In the genomic region with DNA sequence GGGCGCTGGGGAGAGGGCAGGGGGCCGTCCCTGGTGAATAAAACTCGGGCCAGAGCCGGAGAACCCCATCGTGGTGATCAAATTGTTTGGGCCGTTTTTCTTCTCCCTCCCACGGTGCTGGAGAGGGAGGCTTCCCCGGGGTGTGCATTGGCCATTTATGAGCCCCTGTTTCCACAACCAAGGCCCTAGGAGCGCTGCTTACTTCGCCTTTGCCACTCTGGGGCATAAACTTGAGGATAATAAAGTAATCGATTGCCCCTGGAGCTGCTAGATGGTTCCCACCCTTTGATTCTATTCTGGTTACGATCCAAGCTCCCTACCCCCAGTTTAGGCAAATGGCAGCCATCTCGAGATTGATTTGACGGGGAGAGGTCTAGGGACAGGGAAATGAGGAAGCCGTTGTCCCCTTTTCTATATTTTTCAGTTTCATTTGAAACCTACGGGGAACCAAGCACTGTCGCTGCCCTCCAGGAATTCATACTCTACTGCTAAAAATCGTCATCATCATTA, we compare ENCODE assay signal across 1 cellular context.
TF ChIP-seq lines count a peak whose summit lies in the region.

No MANE protein-coding gene starts in this region.

TF ChIP-seq in A549, 52 proteins besides CTCF, POLR2A, EP300 and RAD21 (continued from another document):
- TF ChIP-seq NR3C1 (IDR thresholded peaks at IDR 0.05): no peak
- TF ChIP-seq BCL3 (IDR thresholded peaks at IDR 0.05): no peak
- no peak for TF ChIP-seq HEYL (CRISPR knock-in tag; IDR thresholded peaks at IDR 0.05)
- TF ChIP-seq, protein P1, sequence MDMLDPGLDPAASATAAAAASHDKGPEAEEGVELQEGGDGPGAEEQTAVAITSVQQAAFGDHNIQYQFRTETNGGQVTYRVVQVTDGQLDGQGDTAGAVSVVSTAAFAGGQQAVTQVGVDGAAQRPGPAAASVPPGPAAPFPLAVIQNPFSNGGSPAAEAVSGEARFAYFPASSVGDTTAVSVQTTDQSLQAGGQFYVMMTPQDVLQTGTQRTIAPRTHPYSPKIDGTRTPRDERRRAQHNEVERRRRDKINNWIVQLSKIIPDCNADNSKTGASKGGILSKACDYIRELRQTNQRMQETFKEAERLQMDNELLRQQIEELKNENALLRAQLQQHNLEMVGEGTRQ (IDR thresholded peaks at IDR 0.05): no peak
- TF ChIP-seq NFE2L2 (conservative IDR thresholded peaks at IDR 0.05; ENCODE audit: low read length): no peak
- no peak for TF ChIP-seq JUNB (IDR thresholded peaks at IDR 0.05)
- no peak for TF ChIP-seq REST (IDR thresholded peaks at IDR 0.05)
- TF ChIP-seq TFCP2L1 (CRISPR knock-in tag; IDR thresholded peaks at IDR 0.05): no peak
- TF ChIP-seq SMC3 (IDR thresholded peaks at IDR 0.05): no peak
- TF ChIP-seq SREBF2 (IDR thresholded peaks at IDR 0.05): no peak
- no peak for TF ChIP-seq TP53 (CRISPR knock-in tag; IDR thresholded peaks at IDR 0.05)
- TF ChIP-seq BHLHE40 (IDR thresholded peaks at IDR 0.05; ENCODE audit: low read depth, low read length): no peak
- TF ChIP-seq, protein P2, sequence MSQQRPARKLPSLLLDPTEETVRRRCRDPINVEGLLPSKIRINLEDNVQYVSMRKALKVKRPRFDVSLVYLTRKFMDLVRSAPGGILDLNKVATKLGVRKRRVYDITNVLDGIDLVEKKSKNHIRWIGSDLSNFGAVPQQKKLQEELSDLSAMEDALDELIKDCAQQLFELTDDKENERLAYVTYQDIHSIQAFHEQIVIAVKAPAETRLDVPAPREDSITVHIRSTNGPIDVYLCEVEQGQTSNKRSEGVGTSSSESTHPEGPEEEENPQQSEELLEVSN (IDR thresholded peaks at IDR 0.05; ENCODE audit: borderline replicate concordance, low read depth): no peak
TF ChIP-seq in A549: peak in this region for 0.
